In the genomic region with DNA sequence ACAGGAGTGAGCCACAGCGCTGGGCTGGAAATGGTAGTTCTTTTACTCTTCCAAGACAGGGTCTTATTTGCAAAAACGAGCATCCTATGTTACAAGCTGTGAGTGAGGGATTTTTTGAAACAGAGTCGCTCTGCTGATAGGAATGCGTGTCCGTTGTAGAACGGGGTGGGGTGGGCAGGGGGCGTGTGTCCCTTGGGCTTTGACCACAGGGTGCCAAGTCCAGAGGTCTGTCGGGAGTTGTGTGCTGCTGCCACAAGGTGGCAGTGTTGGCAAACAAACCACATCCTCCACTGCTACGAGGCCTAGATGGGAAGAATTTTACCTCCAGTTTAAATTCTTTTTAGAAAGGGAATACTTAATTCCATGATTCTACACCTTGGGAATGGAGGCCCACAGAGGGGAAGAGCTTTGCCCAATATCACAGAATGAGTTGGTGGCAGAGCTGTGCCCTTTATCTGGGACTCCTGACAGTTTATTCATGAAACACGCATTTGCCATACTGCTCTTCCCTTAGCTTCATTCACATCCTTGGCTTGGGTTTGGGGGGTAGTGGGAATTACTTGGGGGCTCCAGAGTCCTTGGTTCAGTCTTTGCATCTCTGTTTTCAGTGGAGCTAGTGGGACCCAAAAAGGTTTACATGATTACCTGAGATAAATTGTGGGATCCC, we compare ENCODE assay signal across 8 cellular contexts. TPM values are rescaled to one million over a fixed set of nuclear protein-coding genes. Genes with fewer than 3 reads are reported as not detected.
A peak's percentile ranks its signal among the peaks of the same experiment; 100 is the strongest.
DNase-seq lines count a peak whose midpoint lies in the region; ATAC-seq, FAIRE-seq and TF ChIP-seq lines count a peak whose summit lies in the region.

No MANE protein-coding gene starts in this region.

- no peak for TF ChIP-seq POLR2A in endothelial cell of umbilical vein (IDR thresholded peaks at IDR 0.05; ENCODE audit: low read depth, low read length)

- intact Hi-C loops in endothelial cell of umbilical vein (cut with micrococcal nuclease) = loop anchor here (1.0 kb wide), 3 partner anchors 56 to 184 kb away; no protein-coding TSS in a partner anchor

- H4K20me1 ChIP-seq in endothelial cell of umbilical vein (replicated peaks; ENCODE audit: control insufficient read depth, extremely low read depth, insufficient read depth, low read length) = no peaks in the 10 kb centered on the region

- H3K27ac ChIP-seq in C4-2B (no peak overlapping the region), endothelial cell of umbilical vein (ENCODE audit: insufficient read depth, low read depth, low read length) (no peak overlapping the region)

- CTCF ChIA-PET in endothelial cell of umbilical vein (lab: Charles Lee) = interaction anchor here (0.6 to 10.1 kb wide), 27 partner anchors 8 to 184 kb away, joined by 3 to 595 read pairs (median 4); a partner anchor contains a TSS

- H2AFZ ChIP-seq in endothelial cell of umbilical vein (ENCODE audit: low read depth, low read length) = no peak overlapping the region

- H3K4me3 ChIP-seq in endothelial cell of umbilical vein (replicated peaks in 1 of 3; ENCODE audit: insufficient read depth in 1 of 3, low read depth in 1 of 3, low read length in 3 of 3) = no peak overlapping the region

- POLR2A ChIA-PET in endothelial cell of umbilical vein (lab: Charles Lee) = interaction anchor here (0.8 kb wide), 1 partner anchor 97 kb away, joined by 4 read pairs; no protein-coding TSS in a partner anchor

- no peaks in the 10 kb centered on the region for H3K9me3 Mint-ChIP-seq in HFFc6

- H3K4me3 Mint-ChIP-seq in HFFc6 = no peak overlapping the region

- no peaks in the 10 kb centered on the region for H3K9me3 ChIP-seq in endothelial cell of umbilical vein (replicated peaks; ENCODE audit: control insufficient read depth, insufficient read depth, low read length)

- no peak for ATAC-seq in HG03354 (IDR thresholded peaks at IDR 0.05; ENCODE audit: poor library complexity, severe bottlenecking, unreplicated experiment)

- peaks cover 19% of the 10 kb centered on the region for H3K4me1 ChIP-seq in endothelial cell of umbilical vein (ENCODE audit: control insufficient read depth, extremely low read depth, insufficient read depth, low read length)

- no peaks in the 10 kb centered on the region for H3K9me1 ChIP-seq in endothelial cell of umbilical vein (replicated peaks; ENCODE audit: control insufficient read depth, extremely low read depth, insufficient read depth, low read length)

- no peaks in the 10 kb centered on the region for H3K79me2 ChIP-seq in endothelial cell of umbilical vein (ENCODE audit: control insufficient read depth, insufficient read depth, low read length)

- H3K27ac Mint-ChIP-seq in HFFc6 = no peak overlapping the region

- peaks cover 64% of the 10 kb centered on the region for H3K4me1 Mint-ChIP-seq in HFFc6 (ENCODE audit: low read depth)

- H3K27me3 Mint-ChIP-seq in HFFc6 (ENCODE audit: insufficient read depth) = no peaks in the 10 kb centered on the region; the same call in none of the 2 replicates

- FAIRE-seq in endothelial cell of umbilical vein (lab: Jason Lieb, UNC) = peak; percentile 88

- peak; percentile 58 for DNase-seq in HFFc6
- DNase-seq in NCI-H82 treated with DMSO at 0.1 percent for 48 hours (lab: John Stamatoyannopoulos, UW; ENCODE audit: unreplicated experiment) = peak; percentile 68
- peak; percentile 85 for DNase-seq in activated CD8-positive, alpha-beta memory T cell treated with anti-CD3 and anti-CD28 coated beads for 24 hours
- DNase-seq in endothelial cell of umbilical vein (ENCODE audit: low read depth, low spot score) = peak; percentile 81
- DNase-seq in middle frontal gyrus (ENCODE audit: extremely low spot score, low spot score) = peak; percentile 53
- peak; percentile 34 for DNase-seq in stimulated activated CD8-positive, alpha-beta memory T cell treated with anti-CD3 and anti-CD28 coated beads, Interleukin-7, amount 100 ng/mL, for 24 hours (ENCODE audit: low read depth)

- no peak overlapping the region for H3K9ac ChIP-seq in endothelial cell of umbilical vein (replicated peaks; ENCODE audit: extremely low read depth, insufficient read depth, low read length)

- no peaks in the 10 kb centered on the region for H3K27me3 ChIP-seq in endothelial cell of umbilical vein (ENCODE audit: control insufficient read depth in 2 of 2, insufficient read depth in 2 of 2, low read length in 2 of 2)

- no peak overlapping the region for H3K4me2 ChIP-seq in endothelial cell of umbilical vein (ENCODE audit: insufficient read depth, low read length)

- TF ChIP-seq CTCF in C4-2B (conservative IDR thresholded peaks at IDR 0.05) (peak; percentile 94), HFFc6 (IDR thresholded peaks at IDR 0.05) (peak; percentile 99), endothelial cell of umbilical vein (IDR thresholded peaks at IDR 0.05; ENCODE audit: extremely low read depth in 1 of 2, insufficient read depth in 1 of 2, low read depth in 1 of 2, low read length in 2 of 2) (peak; percentile 80 to 83)

- no peaks in the 10 kb centered on the region for H3K36me3 Mint-ChIP-seq in HFFc6 (ENCODE audit: low read depth)

- no peaks in the 10 kb centered on the region for H3K36me3 ChIP-seq in endothelial cell of umbilical vein (ENCODE audit: control insufficient read depth in 2 of 2, extremely low read depth in 1 of 2, insufficient read depth in 2 of 2, low read length in 2 of 2)

- dilution Hi-C loops in endothelial cell of umbilical vein (cut with MboI; ENCODE audit: extremely low pct_ligation_motif_present, low sequenced_read_pairs) = no loop called here

- no TSS peak for BruUV-seq in endothelial cell of umbilical vein (replicated peaks; lab: Mats Ljungman, UMichigan)

TF ChIP-seq in endothelial cell of umbilical vein, 7 proteins besides CTCF, POLR2A, EP300 and RAD21:
- TF ChIP-seq POLR2AphosphoS5 (IDR thresholded peaks at IDR 0.05; ENCODE audit: insufficient read depth, low read depth, low read length) (no peak), GATA2 (IDR thresholded peaks at IDR 0.05; ENCODE audit: insufficient read depth, insufficient read length, low read depth, low read length) (no peak)

RNA-seq across cellular contexts. Expression of a gene that starts 30.6 kb away (rescaled TPM):
- 1 to 10 TPM; 4.7 to 6.9 (median 5.8) TPM for total RNA-seq in HFFc6 (2021; fragmentation: NEBNext Ultra II Directional; extraction: Animal tissue kit (Norgen Biotek cat#: 25700))
- total RNA-seq in endothelial cell of umbilical vein = 32.2 and 39.4 TPM in 2 replicates
- 5.5 and 7.3 TPM in 2 replicates for polyA plus RNA-seq in endothelial cell of umbilical vein
- 9.0 and 11.8 TPM in 2 replicates for polyA plus RNA-seq in endothelial cell of umbilical vein (2011; cell fraction: cytosol; rRNA removed)
- 11.7 and 17.6 TPM in 2 replicates for polyA plus RNA-seq in endothelial cell of umbilical vein (2011; cell fraction: nucleus; rRNA removed)
- 15.3 and 20.1 TPM in 2 replicates for polyA plus RNA-seq in endothelial cell of umbilical vein (2012)
- 3.6 and 10.0 TPM in 2 replicates for polyA minus RNA-seq in endothelial cell of umbilical vein
- 2.7 TPM for polyA minus RNA-seq in endothelial cell of umbilical vein (2011; cell fraction: cytosol; rRNA and poly(A)+ RNA removed)
- polyA minus RNA-seq in endothelial cell of umbilical vein (2011; cell fraction: nucleus; rRNA and poly(A)+ RNA removed) = 2.9 and 5.9 TPM in 2 replicates

Comparison
In these comparisons a context has a peak if more than half of its experiments do, and no peak if none do; other contexts are left out.
1. DNase-seq: peak in every context shown above with its lines; median percentile 85 in activated CD8-positive, alpha-beta memory T cell treated with anti-CD3 and anti-CD28 coated beads for 24 hours; 81 in endothelial cell of umbilical vein; 68 in NCI-H82 treated with DMSO at 0.1 percent for 48 hours; 58 in HFFc6; 53 in middle frontal gyrus; 34 in stimulated activated CD8-positive, alpha-beta memory T cell treated with anti-CD3 and anti-CD28 coated beads, Interleukin-7, amount 100 ng/mL, for 24 hours.